1 cellular context compared by ENCODE assay signal in the genomic region with DNA sequence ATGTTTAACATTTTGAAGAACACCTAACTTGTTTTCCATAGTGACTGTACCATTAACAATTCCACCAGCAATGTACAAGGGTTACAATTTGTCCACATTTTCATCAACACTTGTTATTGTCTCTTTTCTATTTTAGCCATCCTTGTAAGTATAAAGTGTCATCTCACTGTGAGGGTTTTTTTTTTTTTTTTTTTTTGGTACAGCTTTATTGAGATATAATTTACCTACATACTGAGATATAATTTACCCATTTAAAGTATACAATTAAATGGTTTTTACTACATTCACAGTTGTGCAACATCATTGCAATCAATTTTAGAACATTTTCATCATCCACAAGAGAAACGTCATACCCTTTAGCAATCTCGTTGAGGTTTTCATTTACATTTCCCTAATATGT.
TF ChIP-seq lines count a peak whose summit lies in the region.

No MANE protein-coding gene starts in this region.

TF ChIP-seq in HepG2, 621 proteins besides CTCF, POLR2A, EP300 and RAD21:
- TF ChIP-seq RFX1 (IDR thresholded peaks at IDR 0.05) (no peak), ZNF7 (CRISPR knock-in tag; IDR thresholded peaks at IDR 0.05) (peak; percentile 94)
- TF ChIP-seq, protein P1, sequence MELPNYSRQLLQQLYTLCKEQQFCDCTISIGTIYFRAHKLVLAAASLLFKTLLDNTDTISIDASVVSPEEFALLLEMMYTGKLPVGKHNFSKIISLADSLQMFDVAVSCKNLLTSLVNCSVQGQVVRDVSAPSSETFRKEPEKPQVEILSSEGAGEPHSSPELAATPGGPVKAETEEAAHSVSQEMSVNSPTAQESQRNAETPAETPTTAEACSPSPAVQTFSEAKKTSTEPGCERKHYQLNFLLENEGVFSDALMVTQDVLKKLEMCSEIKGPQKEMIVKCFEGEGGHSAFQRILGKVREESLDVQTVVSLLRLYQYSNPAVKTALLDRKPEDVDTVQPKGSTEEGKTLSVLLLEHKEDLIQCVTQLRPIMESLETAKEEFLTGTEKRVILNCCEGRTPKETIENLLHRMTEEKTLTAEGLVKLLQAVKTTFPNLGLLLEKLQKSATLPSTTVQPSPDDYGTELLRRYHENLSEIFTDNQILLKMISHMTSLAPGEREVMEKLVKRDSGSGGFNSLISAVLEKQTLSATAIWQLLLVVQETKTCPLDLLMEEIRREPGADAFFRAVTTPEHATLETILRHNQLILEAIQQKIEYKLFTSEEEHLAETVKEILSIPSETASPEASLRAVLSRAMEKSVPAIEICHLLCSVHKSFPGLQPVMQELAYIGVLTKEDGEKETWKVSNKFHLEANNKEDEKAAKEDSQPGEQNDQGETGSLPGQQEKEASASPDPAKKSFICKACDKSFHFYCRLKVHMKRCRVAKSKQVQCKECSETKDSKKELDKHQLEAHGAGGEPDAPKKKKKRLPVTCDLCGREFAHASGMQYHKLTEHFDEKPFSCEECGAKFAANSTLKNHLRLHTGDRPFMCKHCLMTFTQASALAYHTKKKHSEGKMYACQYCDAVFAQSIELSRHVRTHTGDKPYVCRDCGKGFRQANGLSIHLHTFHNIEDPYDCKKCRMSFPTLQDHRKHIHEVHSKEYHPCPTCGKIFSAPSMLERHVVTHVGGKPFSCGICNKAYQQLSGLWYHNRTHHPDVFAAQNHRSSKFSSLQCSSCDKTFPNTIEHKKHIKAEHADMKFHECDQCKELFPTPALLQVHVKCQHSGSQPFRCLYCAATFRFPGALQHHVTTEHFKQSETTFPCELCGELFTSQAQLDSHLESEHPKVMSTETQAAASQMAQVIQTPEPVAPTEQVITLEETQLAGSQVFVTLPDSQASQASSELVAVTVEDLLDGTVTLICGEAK (IDR thresholded peaks at IDR 0.05): peak; percentile 53
- TF ChIP-seq, protein P1 (CRISPR knock-in tag; IDR thresholded peaks at IDR 0.05): no peak
